17 cellular contexts compared by ENCODE assay signal in the genomic region with DNA sequence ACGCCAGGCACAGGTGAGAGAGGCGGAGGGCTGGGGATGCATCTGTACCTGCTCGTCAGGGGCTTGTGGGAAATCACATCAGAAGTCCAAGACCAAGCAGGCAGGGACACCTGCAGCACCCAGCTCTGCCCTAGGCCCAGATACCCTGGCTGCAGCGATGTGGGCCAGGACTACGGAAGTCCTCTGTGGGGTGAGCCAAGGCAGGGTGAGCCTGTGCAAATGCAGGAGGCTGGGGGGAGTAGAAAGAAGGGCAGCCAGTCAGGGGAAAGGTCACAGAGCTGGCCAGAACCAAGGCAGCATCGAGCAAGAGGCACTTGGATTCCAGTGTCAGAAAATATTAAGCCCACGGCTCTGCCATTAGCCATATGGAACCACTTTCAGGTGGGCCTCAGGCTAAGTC.
A peak's percentile ranks its signal among the peaks of the same experiment; 100 is the strongest.
DNase-seq lines count a peak whose midpoint lies in the region; ATAC-seq, FAIRE-seq and TF ChIP-seq lines count a peak whose summit lies in the region.
"Had no signal": no experiment of that assay in that cellular context is flagged by ENCODE, and none has a peak within 500 bp of the region (broad histone marks: within the 10 kb centered on the region; RNA-seq: fewer than 3 reads in every experiment).

No MANE protein-coding gene starts in this region.

- H3K9me3 Mint-ChIP-seq in nephron = no peaks in the 10 kb centered on the region
- H3K9me3 Mint-ChIP-seq: activated CD4-positive, alpha-beta memory T cell treated with anti-CD3 and anti-CD28 coated beads for 36 hours had no signal

- intact Hi-C loops in Right ventricle myocardium superior (cut with DNase I) (no loop called here), left cardiac atrium (cut with DNase I) (no loop called here), upper lobe of right lung (cut with DNase I) (no loop called here), A673 (cut with micrococcal nuclease; ENCODE audit: unreplicated experiment) (no loop called here), head of caudate nucleus (cut with DNase I) (no loop called here)

- H2AFZ ChIP-seq in H1 (ENCODE audit: low read length) = no peak overlapping the region

- H2BK5ac ChIP-seq in H1 (ENCODE audit: low read depth, low read length) = no peak overlapping the region

- H3K4me3 ChIP-seq in H1 (ENCODE audit: extremely low read depth in 1 of 4, insufficient read depth in 2 of 4, low read depth in 3 of 4, low read length in 4 of 4) (no peak overlapping the region), upper lobe of right lung (no peak overlapping the region), A673 (ENCODE audit: low read depth, low read length, poor library complexity, severe bottlenecking) (no peak overlapping the region), MG63 (no peak overlapping the region)
- H3K4me3 ChIP-seq: coronary artery had no signal

- H3K4me1 Mint-ChIP-seq in nephron = peaks cover 96% of the 10 kb centered on the region

- H3K27ac ChIP-seq in H1 (ENCODE audit: low read depth, low read length) (no peak overlapping the region), upper lobe of right lung (peak overlapping the region; percentile 24), A673 (ENCODE audit: low read depth, low read length, poor library complexity, severe bottlenecking) (no peak overlapping the region)
- H3K27ac ChIP-seq: C4-2B, epithelial cell of prostate, foreskin keratinocyte had no signal

- POLR2A ChIA-PET in H1 (lab: Charles Lee; ENCODE audit: partially characterized antibody) (no interaction called here), A673 (lab: Charles Lee; ENCODE audit: low non-redundant PET) (no interaction called here)

- no peak overlapping the region for H3K9ac ChIP-seq in H1 (replicated peaks in 1 of 4; ENCODE audit: extremely low read depth in 1 of 4, low read depth in 3 of 4, low read length in 3 of 4)

- H3K27me3 ChIP-seq in H1 (replicated peaks in 1 of 4; ENCODE audit: control insufficient read depth in 3 of 4, extremely low read depth in 1 of 4, insufficient read depth in 3 of 4, low read length in 3 of 4) (no peaks in the 10 kb centered on the region), upper lobe of right lung (no peaks in the 10 kb centered on the region), A673 (replicated peaks; ENCODE audit: insufficient read depth, low read depth, low read length, poor library complexity) (no peaks in the 10 kb centered on the region), MG63 (no peaks in the 10 kb centered on the region)
- H3K27me3 ChIP-seq: foreskin keratinocyte had no signal

- H3K4me3 Mint-ChIP-seq in nephron = no peak overlapping the region
- H3K4me3 Mint-ChIP-seq: activated CD4-positive, alpha-beta memory T cell treated with anti-CD3 and anti-CD28 coated beads for 36 hours had no signal

- WGBS in H1 (ENCODE audit: extremely low coverage in 1 of 2, insufficient coverage in 1 of 2, insufficient read length in 1 of 2, insufficient replicate concordance in 2 of 2, low coverage in 1 of 2, low lambda C conversion rate in 2 of 2, missing lambda C conversion rate in 1 of 2), 2 experiments = 81% methylated on average over 7 of the region's 7 CpGs; no CpG with 5 or more reads in 1 of the 2 experiments

- 0 out of 2 replicates have a peak overlapping the region, but pooled peaks have one; percentile 17 for H2BK12ac ChIP-seq in H1 (ENCODE audit: low read depth, low read length)

- ATAC-seq in Right ventricle myocardium superior (ENCODE audit: poor library complexity) = peak; percentile 60
- no peak for ATAC-seq in left cardiac atrium
- no peak for ATAC-seq in upper lobe of right lung
- ATAC-seq: foreskin keratinocyte had no signal

- H2BK120ac ChIP-seq in H1 (replicated peaks; ENCODE audit: low read depth, low read length) = no peak overlapping the region

- no peak overlapping the region for H4K91ac ChIP-seq in H1 (replicated peaks; ENCODE audit: insufficient read length, low read length)

- DNase-seq in Right ventricle myocardium superior (no peak), left cardiac atrium (no peak), H1 (ENCODE audit: low read depth in 1 of 2, low spot score in 2 of 2) (no peak), upper lobe of right lung (no peak), A673 (ENCODE audit: low spot score) (no peak), MG63 (no peak), head of caudate nucleus (no peak)
- DNase-seq: activated CD4-positive, alpha-beta memory T cell treated with anti-CD3 and anti-CD28 coated beads for 36 hours; activated naive CD4-positive, alpha-beta T cell treated with anti-CD3 and anti-CD28 coated beads, Interleukin-2, amount 50 U/mL, for 16 hours; activated T-cell treated with anti-CD3 and anti-CD28 coated beads, Interleukin-2, amount 50 U/mL, for 1 hour; foreskin keratinocyte; NCI-H1436; stimulated activated CD8-positive, alpha-beta memory T cell treated with anti-CD3 and anti-CD28 coated beads, Interleukin-4, amount 100 ng/mL, for 48 hours had no signal

- no peak for TF ChIP-seq EP300 in H1 (IDR thresholded peaks at IDR 0.05; ENCODE audit: borderline replicate concordance in 1 of 2, low read depth in 2 of 2, low read length in 2 of 2)

- no peak overlapping the region for H3K23ac ChIP-seq in H1 (ENCODE audit: insufficient read length)

- 0 out of 2 replicates have a peak overlapping the region, but pooled peaks have one; percentile 5 for H4K8ac ChIP-seq in H1 (ENCODE audit: extremely low read depth, insufficient read depth, low read length)

- CTCF ChIA-PET in H1 (lab: Charles Lee; ENCODE audit: partially characterized antibody) = interaction anchor here (0.8 to 1.6 kb wide), 7 partner anchors 8 to 196 kb away, joined by 3 to 6 read pairs (median 4); no protein-coding TSS in a partner anchor
- CTCF ChIA-PET in A673 (lab: Charles Lee) = no interaction called here

- no peak overlapping the region for H3K18ac ChIP-seq in H1 (ENCODE audit: extremely low read depth, low read length)

- no peaks in the 10 kb centered on the region for H3K36me3 ChIP-seq in H1 (ENCODE audit: control insufficient read depth in 2 of 4, insufficient read depth in 4 of 4, low read length in 3 of 4)
- no peaks in the 10 kb centered on the region for H3K36me3 ChIP-seq in upper lobe of right lung
- H3K36me3 ChIP-seq in A673 (ENCODE audit: insufficient read depth, low read length, poor library complexity, severe bottlenecking) = no peaks in the 10 kb centered on the region
- no peaks in the 10 kb centered on the region; the same call in 1 of the 2 replicates for H3K36me3 ChIP-seq in MG63

- no peak overlapping the region for H2AK5ac ChIP-seq in H1 (ENCODE audit: low read depth, low read length)

- no peak overlapping the region for H3K14ac ChIP-seq in H1 (ENCODE audit: insufficient read length)

- H3K4ac ChIP-seq in H1 (replicated peaks; ENCODE audit: insufficient read length, low read depth, low read length) = no peak overlapping the region

- H2BK15ac ChIP-seq in H1 (ENCODE audit: low read length) = 0 out of 2 replicates have a peak overlapping the region, but pooled peaks have one; percentile 10

- H2BK20ac ChIP-seq in H1 (ENCODE audit: low read length) = no peak overlapping the region

- peaks cover 13% of the 10 kb centered on the region for H3K36me3 Mint-ChIP-seq in nephron (ENCODE audit: low read depth)
- H3K36me3 Mint-ChIP-seq: activated CD4-positive, alpha-beta memory T cell treated with anti-CD3 and anti-CD28 coated beads for 36 hours had no signal

- no peak overlapping the region for H3K56ac ChIP-seq in H1 (replicated peaks; ENCODE audit: insufficient read length, low read depth, low read length)

- peaks cover 2% of the 10 kb centered on the region for H3K79me1 ChIP-seq in H1 (ENCODE audit: low read depth, low read length)

- no peaks in the 10 kb centered on the region for H3K9me3 ChIP-seq in H1 (ENCODE audit: insufficient read depth in 2 of 2, low read depth in 1 of 2, low read length in 1 of 2)
- no peaks in the 10 kb centered on the region for H3K9me3 ChIP-seq in upper lobe of right lung
- no peaks in the 10 kb centered on the region for H3K9me3 ChIP-seq in A673 (ENCODE audit: low read depth, low read length, poor library complexity, severe bottlenecking)
- H3K9me3 ChIP-seq in MG63 = no peaks in the 10 kb centered on the region

- no peak overlapping the region for H3K4me2 ChIP-seq in H1 (ENCODE audit: insufficient read depth in 1 of 2, low read depth in 2 of 2, low read length in 2 of 2)

- H3K27me3 Mint-ChIP-seq in nephron (ENCODE audit: low read depth) = no peaks in the 10 kb centered on the region
- H3K27me3 Mint-ChIP-seq: activated CD4-positive, alpha-beta memory T cell treated with anti-CD3 and anti-CD28 coated beads for 36 hours had no signal

- no peak for TF ChIP-seq RAD21 in H1 (IDR thresholded peaks at IDR 0.05 in 1 of 2, conservative IDR thresholded peaks at IDR 0.05 in 1 of 2; ENCODE audit: low read depth in 2 of 2, low read length in 2 of 2)

- no TSS peak for BruUV-seq in A673 (replicated peaks; lab: Mats Ljungman, UMichigan)

- H4K5ac ChIP-seq in H1 (ENCODE audit: insufficient read length, low read depth, low read length) = no peak overlapping the region

- H3K23me2 ChIP-seq in H1 (ENCODE audit: low read depth, low read length) = no peaks in the 10 kb centered on the region

- TF ChIP-seq POLR2A in H1 (IDR thresholded peaks at IDR 0.05; ENCODE audit: control extremely low read depth in 1 of 2, low read depth in 2 of 2, low read length in 2 of 2) = no peak

- H4K20me1 ChIP-seq in H1 (replicated peaks in 1 of 2; ENCODE audit: control insufficient read depth in 1 of 2, insufficient read depth in 2 of 2, low read length in 2 of 2) = peaks cover 1 to 11% of the 10 kb centered on the region in 2 experiments

- FAIRE-seq in H1 (lab: Jason Lieb, UNC) = no peak

- H3K4me1 ChIP-seq in H1 (replicated peaks in 1 of 4; ENCODE audit: control insufficient read depth in 3 of 4, insufficient read depth in 4 of 4, low read length in 3 of 4) (peaks cover 0 to 19% (median 6%) of the 10 kb centered on the region in 4 experiments; a peak in 6 of 7 replicates), upper lobe of right lung (peaks cover 50% of the 10 kb centered on the region), A673 (ENCODE audit: insufficient read depth, low read length, poor library complexity, severe bottlenecking) (no peaks in the 10 kb centered on the region)

- H3K79me2 ChIP-seq in H1 (ENCODE audit: control insufficient read depth in 1 of 2, insufficient read depth in 2 of 2, low read length in 2 of 2) = no peaks in the 10 kb centered on the region

- H3K27ac Mint-ChIP-seq in nephron = peak overlapping the region; percentile 98 to 99 (median 98)
- H3K27ac Mint-ChIP-seq: activated CD4-positive, alpha-beta memory T cell treated with anti-CD3 and anti-CD28 coated beads for 36 hours had no signal

- TF ChIP-seq CTCF in H1 (IDR thresholded peaks at IDR 0.05; ENCODE audit: control extremely low read depth in 1 of 3, insufficient read depth in 1 of 3, low read depth in 1 of 3, low read length in 3 of 3) (no peak), nephron (IDR thresholded peaks at IDR 0.05; ENCODE audit: unreplicated experiment in 3 of 3) (no peak), upper lobe of right lung (IDR thresholded peaks at IDR 0.05) (no peak), A673 (conservative IDR thresholded peaks at IDR 0.05; ENCODE audit: low read depth, low read length) (no peak)
